ENCODE assay signal across 24 cellular contexts in the genomic region with DNA sequence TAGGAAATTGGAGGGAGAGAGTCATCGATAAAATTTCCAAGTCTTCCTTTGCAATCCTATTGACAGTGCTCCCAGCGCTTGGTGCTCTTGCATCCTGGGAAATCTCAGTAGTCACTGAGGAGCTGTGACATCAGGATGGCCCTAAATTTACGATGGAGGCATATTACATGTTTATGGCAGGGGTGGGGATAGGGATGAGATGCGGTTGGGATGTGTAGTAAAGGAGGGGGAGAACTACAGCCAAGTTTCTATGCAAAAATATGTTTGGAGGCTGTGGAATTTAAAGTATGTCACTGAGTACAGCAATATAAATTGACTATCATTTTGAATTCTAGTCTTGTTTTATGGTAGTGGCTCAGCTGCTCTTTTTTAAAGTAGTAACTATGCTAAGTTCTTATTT.
"Had no signal": no experiment of that assay in that cellular context is flagged by ENCODE, and none has a peak within 500 bp of the region (broad histone marks: within the 10 kb centered on the region; RNA-seq: fewer than 3 reads in every experiment).

No MANE protein-coding gene starts in this region.

- H3K9me3 ChIP-seq: breast epithelium, MG63, Peyer's patch, SJCRH30 had no signal

- ATAC-seq: activated CD4-positive, CD25-positive, alpha-beta regulatory T cell treated with anti-CD3 and anti-CD28 coated beads, Interleukin-2, amount 50 U/mL, for 24 hours; activated CD8-positive, alpha-beta T cell treated with anti-CD3 and anti-CD28 coated beads for 36 hours; SK-N-SH treated with all-trans-retinoic acid at 6 μM for 48 hours had no signal

- H3K4me3 ChIP-seq: breast epithelium, MG63, Peyer's patch, SJCRH30 had no signal

- H3K36me3 ChIP-seq: breast epithelium, MG63, Peyer's patch, SJCRH30 had no signal

- H3K27me3 ChIP-seq: breast epithelium, MG63, Peyer's patch, SJCRH30 had no signal

- H3K9me3 Mint-ChIP-seq: activated CD8-positive, alpha-beta T cell treated with anti-CD3 and anti-CD28 coated beads for 36 hours; activated naive CD4-positive, alpha-beta T cell treated with anti-CD3 and anti-CD28 coated beads, Interleukin-2, amount 50 U/mL, for 24 hours; T-helper 1 cell treated with Interleukin-12 subunit alpha and Interleukin-12 subunit beta and Interleukin-4 antibody, amounts not matched to agents 30 μg/mL and 1 μg/mL, for 36 hours had no signal

- H3K9ac ChIP-seq: KMS-11 had no signal

- H3K27me3 Mint-ChIP-seq: activated CD8-positive, alpha-beta T cell treated with anti-CD3 and anti-CD28 coated beads for 36 hours; activated naive CD4-positive, alpha-beta T cell treated with anti-CD3 and anti-CD28 coated beads, Interleukin-2, amount 50 U/mL, for 24 hours; central memory CD8-positive, alpha-beta T cell had no signal

- H3K4me1 Mint-ChIP-seq: activated naive CD4-positive, alpha-beta T cell treated with anti-CD3 and anti-CD28 coated beads, Interleukin-2, amount 50 U/mL, for 24 hours; central memory CD8-positive, alpha-beta T cell had no signal

- H3K27ac Mint-ChIP-seq: activated CD8-positive, alpha-beta T cell treated with anti-CD3 and anti-CD28 coated beads for 36 hours; activated naive CD4-positive, alpha-beta T cell treated with anti-CD3 and anti-CD28 coated beads, Interleukin-2, amount 50 U/mL, for 24 hours; T-helper 1 cell treated with Interleukin-12 subunit alpha and Interleukin-12 subunit beta and Interleukin-4 antibody, amounts not matched to agents 30 μg/mL and 1 μg/mL, for 36 hours had no signal

- H3K27ac ChIP-seq: breast epithelium, KMS-11, Peyer's patch, RWPE1, SJCRH30 had no signal

- H3K36me3 Mint-ChIP-seq: activated naive CD4-positive, alpha-beta T cell treated with anti-CD3 and anti-CD28 coated beads, Interleukin-2, amount 50 U/mL, for 24 hours had no signal

- H3K4me3 Mint-ChIP-seq: activated CD8-positive, alpha-beta T cell treated with anti-CD3 and anti-CD28 coated beads for 36 hours; activated naive CD4-positive, alpha-beta T cell treated with anti-CD3 and anti-CD28 coated beads, Interleukin-2, amount 50 U/mL, for 24 hours; central memory CD8-positive, alpha-beta T cell; T-helper 1 cell treated with Interleukin-12 subunit alpha and Interleukin-12 subunit beta and Interleukin-4 antibody, amounts not matched to agents 30 μg/mL and 1 μg/mL, for 36 hours had no signal

- H3K4me2 ChIP-seq: KMS-11 had no signal

- H3K4me1 ChIP-seq: breast epithelium, Peyer's patch, SJCRH30 had no signal

- DNase-seq: activated CD4-positive, alpha-beta T cell treated with anti-CD3 and anti-CD28 coated beads for 4 hours; activated CD8-positive, alpha-beta memory T cell treated with anti-CD3 and anti-CD28 coated beads, Interleukin-2, amount 50 U/mL, for 4 hours; activated CD8-positive, alpha-beta T cell treated with anti-CD3 and anti-CD28 coated beads for 36 hours; activated T-cell treated with anti-CD3 and anti-CD28 coated beads, Interleukin-2, amount 50 U/mL, for 1 hour; aorta; MG63; NCI-H1694 treated with DMSO at 0.1 percent for 48 hours; NCI-H2029 treated with DMSO at 0.1 percent for 48 hours; NCI-H2171; NCI-H446 treated with DMSO at 0.1 percent for 48 hours; NCI-H524 treated with DMSO at 0.1 percent for 48 hours; NK-92 treated with Interleukin-12 subunit alpha and Interleukin-12 subunit beta, amount 100 ng/mL, for 24 hours; Peyer's patch; Right ventricle myocardium superior; SW 1271 had no signal
